In the genomic region with DNA sequence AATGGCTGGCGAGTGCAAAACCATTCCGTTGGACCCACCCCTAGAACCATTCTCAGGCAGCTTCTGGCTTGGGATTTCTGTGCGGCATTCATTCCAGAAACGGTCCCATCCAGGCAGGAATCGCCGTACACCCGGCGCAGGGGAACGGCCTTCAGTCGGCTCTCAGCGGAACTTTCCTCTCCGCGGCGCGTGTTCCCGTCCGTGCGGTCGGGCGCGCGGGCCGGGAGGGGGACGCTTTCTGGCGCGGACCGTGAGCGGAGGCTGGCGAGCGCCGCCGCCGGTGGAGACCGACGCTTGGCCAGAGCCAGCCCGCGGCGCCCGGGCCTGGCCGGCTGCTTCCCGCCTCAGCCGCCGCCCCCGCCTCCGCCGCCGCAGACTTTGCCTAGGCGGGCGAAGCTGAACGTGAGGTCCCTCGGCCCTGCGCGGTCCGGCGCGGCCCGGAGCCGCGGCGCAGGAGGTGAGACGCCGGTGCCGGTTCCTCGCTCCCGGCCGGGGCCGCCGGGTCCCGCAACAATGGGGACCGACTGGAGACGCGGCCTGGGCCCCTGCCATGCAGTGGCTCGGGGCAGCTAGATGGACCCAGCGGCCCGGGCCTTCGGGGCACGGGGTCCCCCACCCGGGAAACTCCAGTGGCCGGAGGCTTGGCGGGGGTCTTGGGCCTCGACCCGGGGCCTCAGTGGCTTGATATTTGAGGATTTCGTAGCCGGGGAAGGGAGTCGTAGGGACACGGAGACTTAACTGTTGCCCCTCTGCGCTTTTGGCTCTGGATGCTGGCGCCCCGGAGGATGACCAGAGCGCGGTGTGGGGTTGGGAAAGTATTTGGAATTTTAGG, we compare ENCODE assay signal across 1 cellular context.
A peak's percentile ranks its signal among the peaks of the same experiment; 100 is the strongest.
TF ChIP-seq lines count a peak whose summit lies in the region.

RAD54L2 (plus strand) TSS at position 261 of the 832 bp plus-strand sequence. CDS start 51,702 bp downstream, outside the sequence.

TF ChIP-seq in K562, 482 proteins besides CTCF, POLR2A, EP300 and RAD21 (continued from another document and continues in another):
- TF ChIP-seq ZBTB49 (CRISPR knock-in tag; IDR thresholded peaks at IDR 0.05; ENCODE audit: borderline replicate concordance) (no peak), ZC3H8 (IDR thresholded peaks at IDR 0.05) (no peak), PCBP2 (IDR thresholded peaks at IDR 0.05; ENCODE audit: low read depth, low read length, poor library complexity, severe bottlenecking) (no peak), ELF4 (CRISPR knock-in tag; IDR thresholded peaks at IDR 0.05) (no peak), TOE1 (IDR thresholded peaks at IDR 0.05; ENCODE audit: borderline replicate concordance) (no peak), TOE1 (CRISPR knock-in tag; IDR thresholded peaks at IDR 0.05; ENCODE audit: borderline replicate concordance, low read depth) (no peak), ZNF311 (CRISPR knock-in tag; IDR thresholded peaks at IDR 0.05) (no peak), ZC3H4 (CRISPR knock-in tag; IDR thresholded peaks at IDR 0.05; ENCODE audit: borderline replicate concordance) (no peak), NFE2 (IDR thresholded peaks at IDR 0.05; ENCODE audit: low read depth) (no peak), CCAR2 (IDR thresholded peaks at IDR 0.05; ENCODE audit: low read depth, low read length) (no peak), KLF16 (IDR thresholded peaks at IDR 0.05) (no peak), NONO (IDR thresholded peaks at IDR 0.05; ENCODE audit: low read depth in 2 of 2, low read length in 1 of 2) (peak; percentile 75 to 83), TCF15 (CRISPR knock-in tag; IDR thresholded peaks at IDR 0.05) (no peak), POLR3A (IDR thresholded peaks at IDR 0.05; ENCODE audit: borderline replicate concordance, extremely low read depth, insufficient read depth, insufficient read length) (no peak), BRF2 (IDR thresholded peaks at IDR 0.05; ENCODE audit: borderline replicate concordance, insufficient read depth, insufficient read length) (no peak), YBX1 (IDR thresholded peaks at IDR 0.05) (no peak), ILF3 (IDR thresholded peaks at IDR 0.05; ENCODE audit: borderline replicate concordance) (no peak), MLLT1 (IDR thresholded peaks at IDR 0.05) (no peak), GABPA (tag; conservative IDR thresholded peaks at IDR 0.05; ENCODE audit: low read depth) (peak; percentile 95), TRIM25 (IDR thresholded peaks at IDR 0.05; ENCODE audit: borderline replicate concordance) (no peak), HBP1 (CRISPR knock-in tag; IDR thresholded peaks at IDR 0.05) (no peak), ZNF12 (CRISPR knock-in tag; IDR thresholded peaks at IDR 0.05) (no peak), ELF1 (tag; IDR thresholded peaks at IDR 0.05) (no peak; the same call in 1 of the 2 replicates)
- TF ChIP-seq, protein P1, sequence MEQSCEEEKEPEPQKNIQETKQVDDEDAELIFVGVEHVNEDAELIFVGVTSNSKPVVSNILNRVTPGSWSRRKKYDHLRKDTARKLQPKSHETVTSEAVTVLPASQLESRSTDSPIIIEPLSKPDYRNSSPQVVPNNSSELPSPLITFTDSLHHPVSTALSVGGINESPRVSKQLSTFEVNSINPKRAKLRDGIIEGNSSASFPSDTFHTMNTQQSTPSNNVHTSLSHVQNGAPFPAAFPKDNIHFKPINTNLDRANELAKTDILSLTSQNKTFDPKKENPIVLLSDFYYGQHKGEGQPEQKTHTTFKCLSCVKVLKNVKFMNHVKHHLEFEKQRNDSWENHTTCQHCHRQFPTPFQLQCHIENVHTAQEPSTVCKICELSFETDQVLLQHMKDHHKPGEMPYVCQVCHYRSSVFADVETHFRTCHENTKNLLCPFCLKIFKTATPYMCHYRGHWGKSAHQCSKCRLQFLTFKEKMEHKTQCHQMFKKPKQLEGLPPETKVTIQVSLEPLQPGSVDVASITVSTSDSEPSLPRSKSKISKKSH (CRISPR knock-in tag; IDR thresholded peaks at IDR 0.05), result no peak
- TF ChIP-seq, protein P2, sequence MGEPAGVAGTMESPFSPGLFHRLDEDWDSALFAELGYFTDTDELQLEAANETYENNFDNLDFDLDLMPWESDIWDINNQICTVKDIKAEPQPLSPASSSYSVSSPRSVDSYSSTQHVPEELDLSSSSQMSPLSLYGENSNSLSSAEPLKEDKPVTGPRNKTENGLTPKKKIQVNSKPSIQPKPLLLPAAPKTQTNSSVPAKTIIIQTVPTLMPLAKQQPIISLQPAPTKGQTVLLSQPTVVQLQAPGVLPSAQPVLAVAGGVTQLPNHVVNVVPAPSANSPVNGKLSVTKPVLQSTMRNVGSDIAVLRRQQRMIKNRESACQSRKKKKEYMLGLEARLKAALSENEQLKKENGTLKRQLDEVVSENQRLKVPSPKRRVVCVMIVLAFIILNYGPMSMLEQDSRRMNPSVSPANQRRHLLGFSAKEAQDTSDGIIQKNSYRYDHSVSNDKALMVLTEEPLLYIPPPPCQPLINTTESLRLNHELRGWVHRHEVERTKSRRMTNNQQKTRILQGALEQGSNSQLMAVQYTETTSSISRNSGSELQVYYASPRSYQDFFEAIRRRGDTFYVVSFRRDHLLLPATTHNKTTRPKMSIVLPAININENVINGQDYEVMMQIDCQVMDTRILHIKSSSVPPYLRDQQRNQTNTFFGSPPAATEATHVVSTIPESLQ (CRISPR knock-in tag; IDR thresholded peaks at IDR 0.05), result 0 out of 2 replicates have a peak, but pooled peaks have one; percentile 49
- TF ChIP-seq, protein P3, sequence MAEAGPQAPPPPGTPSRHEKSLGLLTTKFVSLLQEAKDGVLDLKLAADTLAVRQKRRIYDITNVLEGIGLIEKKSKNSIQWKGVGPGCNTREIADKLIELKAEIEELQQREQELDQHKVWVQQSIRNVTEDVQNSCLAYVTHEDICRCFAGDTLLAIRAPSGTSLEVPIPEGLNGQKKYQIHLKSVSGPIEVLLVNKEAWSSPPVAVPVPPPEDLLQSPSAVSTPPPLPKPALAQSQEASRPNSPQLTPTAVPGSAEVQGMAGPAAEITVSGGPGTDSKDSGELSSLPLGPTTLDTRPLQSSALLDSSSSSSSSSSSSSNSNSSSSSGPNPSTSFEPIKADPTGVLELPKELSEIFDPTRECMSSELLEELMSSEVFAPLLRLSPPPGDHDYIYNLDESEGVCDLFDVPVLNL (CRISPR knock-in tag; IDR thresholded peaks at IDR 0.05; ENCODE audit: low read depth), result no peak; the same call in 1 of the 2 replicates
- TF ChIP-seq, protein P4, sequence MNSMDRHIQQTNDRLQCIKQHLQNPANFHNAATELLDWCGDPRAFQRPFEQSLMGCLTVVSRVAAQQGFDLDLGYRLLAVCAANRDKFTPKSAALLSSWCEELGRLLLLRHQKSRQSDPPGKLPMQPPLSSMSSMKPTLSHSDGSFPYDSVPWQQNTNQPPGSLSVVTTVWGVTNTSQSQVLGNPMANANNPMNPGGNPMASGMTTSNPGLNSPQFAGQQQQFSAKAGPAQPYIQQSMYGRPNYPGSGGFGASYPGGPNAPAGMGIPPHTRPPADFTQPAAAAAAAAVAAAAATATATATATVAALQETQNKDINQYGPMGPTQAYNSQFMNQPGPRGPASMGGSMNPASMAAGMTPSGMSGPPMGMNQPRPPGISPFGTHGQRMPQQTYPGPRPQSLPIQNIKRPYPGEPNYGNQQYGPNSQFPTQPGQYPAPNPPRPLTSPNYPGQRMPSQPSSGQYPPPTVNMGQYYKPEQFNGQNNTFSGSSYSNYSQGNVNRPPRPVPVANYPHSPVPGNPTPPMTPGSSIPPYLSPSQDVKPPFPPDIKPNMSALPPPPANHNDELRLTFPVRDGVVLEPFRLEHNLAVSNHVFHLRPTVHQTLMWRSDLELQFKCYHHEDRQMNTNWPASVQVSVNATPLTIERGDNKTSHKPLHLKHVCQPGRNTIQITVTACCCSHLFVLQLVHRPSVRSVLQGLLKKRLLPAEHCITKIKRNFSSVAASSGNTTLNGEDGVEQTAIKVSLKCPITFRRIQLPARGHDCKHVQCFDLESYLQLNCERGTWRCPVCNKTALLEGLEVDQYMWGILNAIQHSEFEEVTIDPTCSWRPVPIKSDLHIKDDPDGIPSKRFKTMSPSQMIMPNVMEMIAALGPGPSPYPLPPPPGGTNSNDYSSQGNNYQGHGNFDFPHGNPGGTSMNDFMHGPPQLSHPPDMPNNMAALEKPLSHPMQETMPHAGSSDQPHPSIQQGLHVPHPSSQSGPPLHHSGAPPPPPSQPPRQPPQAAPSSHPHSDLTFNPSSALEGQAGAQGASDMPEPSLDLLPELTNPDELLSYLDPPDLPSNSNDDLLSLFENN (IDR thresholded peaks at IDR 0.05; ENCODE audit: low read depth in 2 of 2, low read length in 2 of 2), result no peak
- TF ChIP-seq, protein P5, sequence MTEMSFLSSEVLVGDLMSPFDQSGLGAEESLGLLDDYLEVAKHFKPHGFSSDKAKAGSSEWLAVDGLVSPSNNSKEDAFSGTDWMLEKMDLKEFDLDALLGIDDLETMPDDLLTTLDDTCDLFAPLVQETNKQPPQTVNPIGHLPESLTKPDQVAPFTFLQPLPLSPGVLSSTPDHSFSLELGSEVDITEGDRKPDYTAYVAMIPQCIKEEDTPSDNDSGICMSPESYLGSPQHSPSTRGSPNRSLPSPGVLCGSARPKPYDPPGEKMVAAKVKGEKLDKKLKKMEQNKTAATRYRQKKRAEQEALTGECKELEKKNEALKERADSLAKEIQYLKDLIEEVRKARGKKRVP (CRISPR knock-in tag; IDR thresholded peaks at IDR 0.05), result no peak
